In genomic region chr6:150126641-150127291, GRCh38 we compare ENCODE assay signal across 25 cellular contexts. TPM values are rescaled to one million over a fixed set of nuclear protein-coding genes. Genes with fewer than 3 reads are reported as not detected.
"Had no signal": no experiment of that assay in that cellular context is flagged by ENCODE, and none has a peak within 500 bp of the region (broad histone marks: within the 10 kb centered on the region; RNA-seq: fewer than 3 reads in every experiment).

No MANE protein-coding gene starts in this region.

- H3K27ac Mint-ChIP-seq: effector memory CD8-positive, alpha-beta T cell; immature natural killer cell; naive thymus-derived CD4-positive, alpha-beta T cell; nephron progenitor cell; stimulated activated naive B cell treated with anti-CD40 and anti-IgM and Interleukin-4, amounts not matched to agents 10 μg/mL and 1 μg/mL and 100 μg/mL, for 72 hours; stimulated activated naive CD8-positive, alpha-beta T cell treated with anti-CD3 and anti-CD28 coated beads, Interleukin-15, amount 100 ng/mL, for 72 hours had no signal

- H3K4me1 Mint-ChIP-seq: nephron progenitor cell; stimulated activated naive CD8-positive, alpha-beta T cell treated with anti-CD3 and anti-CD28 coated beads, Interleukin-15, amount 100 ng/mL, for 72 hours had no signal

- H3K36me3 ChIP-seq: esophagus squamous epithelium, gastroesophageal sphincter, neutrophil, right atrium auricular region, sigmoid colon, tibial nerve had no signal

- H3K4me3 ChIP-seq: esophagus squamous epithelium, gastroesophageal sphincter, right atrium auricular region, sigmoid colon, skin epidermis, testis, tibial nerve had no signal

- DNase-seq: effector memory CD8-positive, alpha-beta T cell; esophagus squamous epithelium; foreskin fibroblast; glutamatergic neuron; immature natural killer cell; kidney; left cardiac atrium; mesendoderm; naive thymus-derived CD4-positive, alpha-beta T cell; nephron progenitor cell; posterior cingulate gyrus; sigmoid colon; stimulated activated CD4-positive, alpha-beta T cell treated with anti-CD3 and anti-CD28 coated beads, Interleukin-2, amount 100 ng/mL, for 24 hours; stimulated activated CD4-positive, alpha-beta T cell treated with anti-CD3 and anti-CD28 coated beads, Interleukin-4, amount 100 ng/mL, for 4 hours; stimulated activated naive B cell treated with anti-CD40 and anti-IgM and Interleukin-4, amounts not matched to agents 10 μg/mL and 1 μg/mL and 100 μg/mL, for 72 hours; stimulated activated naive CD8-positive, alpha-beta T cell treated with anti-CD3 and anti-CD28 coated beads, Interleukin-15, amount 100 ng/mL, for 72 hours; testis had no signal

- H3K27me3 ChIP-seq: right atrium auricular region, sigmoid colon, testis, tibial nerve had no signal

- H3K4me3 Mint-ChIP-seq: effector memory CD8-positive, alpha-beta T cell; immature natural killer cell; naive thymus-derived CD4-positive, alpha-beta T cell; nephron progenitor cell; stimulated activated naive B cell treated with anti-CD40 and anti-IgM and Interleukin-4, amounts not matched to agents 10 μg/mL and 1 μg/mL and 100 μg/mL, for 72 hours; stimulated activated naive CD8-positive, alpha-beta T cell treated with anti-CD3 and anti-CD28 coated beads, Interleukin-15, amount 100 ng/mL, for 72 hours had no signal

- ATAC-seq: effector memory CD8-positive, alpha-beta T cell; gastroesophageal sphincter; left cardiac atrium; naive thymus-derived CD4-positive, alpha-beta T cell; stimulated activated naive B cell treated with anti-CD40 and anti-IgM and Interleukin-4, amounts not matched to agents 10 μg/mL and 1 μg/mL and 100 μg/mL, for 72 hours; stimulated activated naive CD8-positive, alpha-beta T cell treated with anti-CD3 and anti-CD28 coated beads, Interleukin-15, amount 100 ng/mL, for 72 hours had no signal

- H3K9me3 ChIP-seq: esophagus squamous epithelium, gastroesophageal sphincter, neutrophil, right atrium auricular region, sigmoid colon, testis, tibial nerve had no signal

- H3K9me3 Mint-ChIP-seq: effector memory CD8-positive, alpha-beta T cell; immature natural killer cell; naive thymus-derived CD4-positive, alpha-beta T cell; stimulated activated naive CD8-positive, alpha-beta T cell treated with anti-CD3 and anti-CD28 coated beads, Interleukin-15, amount 100 ng/mL, for 72 hours had no signal

- H3K4me1 ChIP-seq: esophagus squamous epithelium, gastroesophageal sphincter, right atrium auricular region, sigmoid colon, testis, tibial nerve had no signal

- H3K36me3 Mint-ChIP-seq: immature natural killer cell; naive thymus-derived CD4-positive, alpha-beta T cell; stimulated activated naive B cell treated with anti-CD40 and anti-IgM and Interleukin-4, amounts not matched to agents 10 μg/mL and 1 μg/mL and 100 μg/mL, for 72 hours had no signal

- H3K27ac ChIP-seq: epithelial cell of prostate, esophagus squamous epithelium, gastroesophageal sphincter, neutrophil, right atrium auricular region, sigmoid colon, skin epidermis, testis, tibial nerve had no signal

RNA-seq across cellular contexts. Expression of gene PPP1R14C, which starts 16.1 kb away (rescaled TPM):
- total RNA-seq: lung microvascular endothelial cell; naive thymus-derived CD4-positive, alpha-beta T cell had no signal
- polyA plus RNA-seq: liver; naive thymus-derived CD4-positive, alpha-beta T cell had no signal
